ENCODE assay signal across 1 cellular context in the genomic region with DNA sequence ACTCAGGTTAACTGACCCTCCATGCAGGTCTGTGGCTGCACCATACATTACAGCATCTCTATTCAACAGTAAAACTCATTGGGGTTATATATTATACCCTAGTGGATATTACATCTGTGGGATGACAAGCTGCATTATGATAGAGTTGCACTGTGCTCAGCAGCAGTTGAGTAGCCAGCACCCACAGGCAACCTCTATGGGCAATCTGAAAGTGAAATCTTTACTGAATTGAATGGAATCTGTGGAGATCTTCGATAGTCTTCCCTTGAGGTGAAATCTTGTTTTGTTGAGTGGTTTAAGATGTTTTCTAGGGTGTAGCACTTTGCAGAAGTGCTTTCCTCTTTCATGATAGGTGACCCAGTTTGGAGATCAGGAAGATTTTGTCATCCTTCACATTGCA.
TF ChIP-seq lines count a peak whose summit lies in the region.

No MANE protein-coding gene starts in this region.

TF ChIP-seq in IMR-90, 13 proteins besides CTCF, POLR2A, EP300 and RAD21:
- TF ChIP-seq, protein P1, sequence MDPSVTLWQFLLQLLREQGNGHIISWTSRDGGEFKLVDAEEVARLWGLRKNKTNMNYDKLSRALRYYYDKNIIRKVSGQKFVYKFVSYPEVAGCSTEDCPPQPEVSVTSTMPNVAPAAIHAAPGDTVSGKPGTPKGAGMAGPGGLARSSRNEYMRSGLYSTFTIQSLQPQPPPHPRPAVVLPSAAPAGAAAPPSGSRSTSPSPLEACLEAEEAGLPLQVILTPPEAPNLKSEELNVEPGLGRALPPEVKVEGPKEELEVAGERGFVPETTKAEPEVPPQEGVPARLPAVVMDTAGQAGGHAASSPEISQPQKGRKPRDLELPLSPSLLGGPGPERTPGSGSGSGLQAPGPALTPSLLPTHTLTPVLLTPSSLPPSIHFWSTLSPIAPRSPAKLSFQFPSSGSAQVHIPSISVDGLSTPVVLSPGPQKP (IDR thresholded peaks at IDR 0.05; ENCODE audit: borderline replicate concordance, low read depth, low read length): no peak
- TF ChIP-seq SMC3 (IDR thresholded peaks at IDR 0.05; ENCODE audit: low read depth, low read length): no peak
- TF ChIP-seq MAFK (IDR thresholded peaks at IDR 0.05; ENCODE audit: low read depth, low read length): no peak
- TF ChIP-seq FOS (IDR thresholded peaks at IDR 0.05; ENCODE audit: low read depth, low read length): no peak
- no peak for TF ChIP-seq NFE2L2 (IDR thresholded peaks at IDR 0.05; ENCODE audit: low read depth, low read length)
